26 cellular contexts compared by ENCODE assay signal in the genomic region with DNA sequence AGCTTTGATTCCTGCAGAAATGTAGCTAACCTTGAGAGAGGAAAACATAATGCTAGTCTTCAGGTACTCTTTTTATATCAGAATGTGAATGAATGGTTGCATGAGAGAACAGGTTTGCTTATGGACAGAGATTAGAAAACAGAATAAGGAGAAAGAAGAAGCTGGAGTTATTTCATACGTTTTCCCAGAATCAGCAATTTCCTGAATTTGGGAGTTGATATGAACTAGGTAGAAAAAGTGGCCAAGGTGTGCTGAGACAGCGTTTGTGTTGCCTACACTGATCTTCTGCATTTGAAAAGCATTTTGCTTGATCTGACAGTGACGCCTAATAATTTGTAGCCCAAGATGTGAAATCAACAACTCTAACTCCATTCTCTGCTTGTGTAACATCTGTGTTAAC. TPM values are rescaled to one million over a fixed set of nuclear protein-coding genes. Genes with fewer than 3 reads are reported as not detected.
DNase-seq lines count a peak whose midpoint lies in the region; ATAC-seq, FAIRE-seq and TF ChIP-seq lines count a peak whose summit lies in the region.
"Had no signal": no experiment of that assay in that cellular context is flagged by ENCODE, and none has a peak within 500 bp of the region (broad histone marks: within the 10 kb centered on the region; RNA-seq: fewer than 3 reads in every experiment).

No MANE protein-coding gene starts in this region.

- H2AFZ ChIP-seq in HepG2 (ENCODE audit: low read length) (no peak overlapping the region), PC-9 (peak overlapping the region; percentile 33; the same call in 1 of the 2 replicates)

- TF ChIP-seq EP300 in HepG2 (IDR thresholded peaks at IDR 0.05; ENCODE audit: low read depth in 2 of 2, low read length in 2 of 2) (no peak), HepG2 (CRISPR knock-in tag; IDR thresholded peaks at IDR 0.05; ENCODE audit: borderline replicate concordance) (no peak)

- in situ Hi-C loops in HepG2 (cut with HindIII; ENCODE audit: extremely low pct_ligation_motif_present, low pct_unique_long_range_greater_than_20kb) = no loop called here

- ATAC-seq in HepG2 (no peak), right lobe of liver (no peak), pancreas (no peak)
- ATAC-seq: GM12878 had no signal

- H3K4me3 ChIP-seq in HepG2 (replicated peaks in 1 of 3; ENCODE audit: insufficient read depth in 1 of 3, low read depth in 2 of 3, low read length in 3 of 3) = no peak overlapping the region
- no peak overlapping the region for H3K4me3 ChIP-seq in right lobe of liver
- no peak overlapping the region for H3K4me3 ChIP-seq in PC-9
- no peak overlapping the region for H3K4me3 ChIP-seq in pancreas
- H3K4me3 ChIP-seq: BLaER1, GM12878 had no signal

- H3K4me2 ChIP-seq in HepG2 (ENCODE audit: low read depth, low read length) (no peak overlapping the region), PC-9 (no peak overlapping the region)
- H3K4me2 ChIP-seq: BLaER1 had no signal

- no TSS peak for BruUV-seq in HepG2 (replicated peaks; lab: Mats Ljungman, UMichigan)
- no TSS peak for BruUV-seq in PC-9 (replicated peaks; lab: Mats Ljungman, UMichigan)

- H3K36me3 ChIP-seq in HepG2 (replicated peaks in 1 of 2; ENCODE audit: control insufficient read depth in 1 of 2, insufficient read depth in 2 of 2, low read length in 2 of 2) (no peaks in the 10 kb centered on the region), right lobe of liver (no peaks in the 10 kb centered on the region), PC-9 (ENCODE audit: low read depth) (no peaks in the 10 kb centered on the region), pancreas (no peaks in the 10 kb centered on the region)
- H3K36me3 ChIP-seq: BE2C, BLaER1 had no signal

- no peaks in the 10 kb centered on the region for H3K9me3 ChIP-seq in HepG2 (ENCODE audit: low read length)
- no peaks in the 10 kb centered on the region for H3K9me3 ChIP-seq in right lobe of liver
- no peaks in the 10 kb centered on the region for H3K9me3 ChIP-seq in PC-9 (ENCODE audit: insufficient read depth, low read depth)
- H3K9me3 ChIP-seq in pancreas = no peaks in the 10 kb centered on the region
- H3K9me3 ChIP-seq: BE2C, BLaER1 had no signal

- no peaks in the 10 kb centered on the region for H3F3A ChIP-seq in PC-9 (ENCODE audit: insufficient read depth, low read depth)

- no peak for DNase-seq in HepG2 (ENCODE audit: low spot score)
- no peak for DNase-seq in right lobe of liver
- DNase-seq in PC-9 = no peak
- no peak for DNase-seq in activated gamma-delta T cell treated with Interleukin-2 at 50 U/mL for 16 hours
- DNase-seq in pancreas = no peak
- DNase-seq: ACHN; BE2C; C1 segment of cervical spinal cord; CD4-positive, alpha-beta memory T cell; CD4-positive, CD25-positive, alpha-beta regulatory T cell; CD8-positive, alpha-beta memory T cell; COR-L47; DMS 273 treated with DMSO at 0.1 percent for 48 hours; DMS153; DMS53; DMS79; DND-41; EL; GDM1 had no signal

- H3K9me2 ChIP-seq in PC-9 (ENCODE audit: insufficient read depth) = no peaks in the 10 kb centered on the region

- TF ChIP-seq POLR2A in HepG2 (IDR thresholded peaks at IDR 0.05; ENCODE audit: insufficient read depth in 1 of 2, low read depth in 2 of 2, low read length in 2 of 2) (no peak), right lobe of liver (IDR thresholded peaks at IDR 0.05) (no peak)

- H3K79me2 ChIP-seq in HepG2 (ENCODE audit: insufficient read depth, low read length) (no peaks in the 10 kb centered on the region), PC-9 (ENCODE audit: low read depth) (no peaks in the 10 kb centered on the region)

- TF ChIP-seq CTCF in HepG2 (CRISPR knock-in tag; IDR thresholded peaks at IDR 0.05) = no peak
- no peak for TF ChIP-seq CTCF in right lobe of liver (IDR thresholded peaks at IDR 0.05)
- TF ChIP-seq CTCF in PC-9 (conservative IDR thresholded peaks at IDR 0.05) = no peak
- no peak for TF ChIP-seq CTCF in pancreas (IDR thresholded peaks at IDR 0.05)

- no peak for TF ChIP-seq RAD21 in HepG2 (CRISPR knock-in tag; IDR thresholded peaks at IDR 0.05)

- no peak overlapping the region for H3K27ac ChIP-seq in HepG2 (ENCODE audit: extremely low read length, insufficient read depth, low read length)
- H3K27ac ChIP-seq in right lobe of liver = no peak overlapping the region
- H3K27ac ChIP-seq in PC-9 = no peak overlapping the region
- no peak overlapping the region for H3K27ac ChIP-seq in pancreas
- H3K27ac ChIP-seq: 22Rv1, BLaER1 had no signal

- no peaks in the 10 kb centered on the region for H3K27me3 ChIP-seq in HepG2 (ENCODE audit: control insufficient read depth in 1 of 2, insufficient read depth in 2 of 2, low read length in 2 of 2)
- H3K27me3 ChIP-seq in right lobe of liver = no peaks in the 10 kb centered on the region
- H3K27me3 ChIP-seq in PC-9 (ENCODE audit: insufficient read depth, low read depth) = no peaks in the 10 kb centered on the region
- peaks cover 0 to 9% (median 0%) of the 10 kb centered on the region in 4 donors for H3K27me3 ChIP-seq in pancreas
- H3K27me3 ChIP-seq: BE2C, BLaER1 had no signal

- H3K9ac ChIP-seq in HepG2 (ENCODE audit: insufficient read depth, low read depth, low read length) = no peak overlapping the region
- H3K9ac ChIP-seq: BLaER1 had no signal

- CTCF ChIA-PET in HepG2 (lab: Yijun Ruan, JAX; ENCODE audit: low intra/inter-chr PET ratio, low total read pairs) = no interaction called here
- CTCF ChIA-PET in PC-9 (lab: Charles Lee) = no interaction called here

- H3K4me1 ChIP-seq in HepG2 (ENCODE audit: insufficient read depth, low read length) = no peaks in the 10 kb centered on the region
- H3K4me1 ChIP-seq in right lobe of liver = no peaks in the 10 kb centered on the region
- no peaks in the 10 kb centered on the region for H3K4me1 ChIP-seq in PC-9 (replicated peaks; ENCODE audit: insufficient read depth)
- no peaks in the 10 kb centered on the region for H3K4me1 ChIP-seq in pancreas
- H3K4me1 ChIP-seq: BE2C, BLaER1 had no signal

- no peaks in the 10 kb centered on the region for H4K20me1 ChIP-seq in HepG2 (ENCODE audit: insufficient read depth, low read length)
- H4K20me1 ChIP-seq in PC-9 (ENCODE audit: insufficient read depth) = no peaks in the 10 kb centered on the region; the same call in 1 of the 2 replicates
- H4K20me1 ChIP-seq: BLaER1 had no signal

- intact Hi-C loops in HepG2 (cut with micrococcal nuclease; ENCODE audit: unreplicated experiment) = no loop called here
- intact Hi-C loops in right lobe of liver (cut with DNase I) = no loop called here
- intact Hi-C loops in PC-9 (cut with micrococcal nuclease; ENCODE audit: unreplicated experiment) = no loop called here
- intact Hi-C loops in pancreas (cut with DNase I) = no loop called here

- POLR2A ChIA-PET in HepG2 (lab: Yijun Ruan, JAX) = no interaction called here
- POLR2A ChIA-PET in PC-9 (lab: Charles Lee; ENCODE audit: unreplicated experiment) = no interaction called here

- WGBS in HepG2 (ENCODE audit: low lambda C conversion rate) = 17% methylated on average over 3 of the region's 3 CpGs
- WGBS in right lobe of liver (ENCODE audit: insufficient coverage, low coverage, low lambda C conversion rate, missing lambda C conversion rate) = 25% methylated on average over 3 of the region's 3 CpGs
- WGBS in pancreas, 2 donors = 32 to 45% methylated on average over 3 of the region's 3 CpGs

- FAIRE-seq in HepG2 (lab: Jason Lieb, UNC) = no peak
- no peak for FAIRE-seq in pancreas (lab: Jason Lieb, UNC)
- FAIRE-seq: GM19239 had no signal

RNA-seq across cellular contexts. Expression of a gene that starts 12.5 kb away (rescaled TPM):
- total RNA-seq in HepG2 (2016; rRNA removed; fragmentation: Illumina TruSeq; extraction: Trizol) (not detected in 2 replicates), right lobe of liver (under 1 TPM in 1 of 6 experiments, not detected in 5; 0.43 TPM), PC-9 (2021) (not detected in 2 replicates), pancreas (not detected)
- not detected in 2 replicates for total RNA-seq in HepG2 (2016; cell fraction: cytosol; rRNA removed; fragmentation: Illumina TruSeq; extraction: Trizol; ENCODE audit: low read depth)
- not detected in 2 replicates for total RNA-seq in HepG2 (2016; cell fraction: insoluble cytoplasmic fraction; rRNA removed; fragmentation: Illumina TruSeq; extraction: Trizol)
- total RNA-seq in HepG2 (2016; cell fraction: membrane; rRNA removed; fragmentation: Illumina TruSeq; extraction: Trizol) = not detected in 2 replicates
- not detected in 2 replicates for total RNA-seq in HepG2 (2016; cell fraction: nucleus; rRNA removed; fragmentation: Illumina TruSeq; extraction: Trizol)
- polyA plus RNA-seq in HepG2 (2011; rRNA removed) (not detected in 2 replicates), pancreas (under 1 TPM in 1 of 2 donors, not detected in 1; 0.16 TPM)
- polyA plus RNA-seq in HepG2 (2011; cell fraction: cytosol; rRNA removed) = not detected in 2 replicates
- polyA plus RNA-seq in HepG2 (2011; cell fraction: nucleus; rRNA removed) = not detected in 2 replicates
- polyA plus RNA-seq in HepG2 (2012) = not detected in 2 replicates
- not detected in 2 replicates for polyA plus RNA-seq in HepG2 (2016; cell fraction: cytosol; fragmentation: Illumina TruSeq; extraction: Trizol; ENCODE audit: low read depth)
- polyA plus RNA-seq in HepG2 (2016; cell fraction: insoluble cytoplasmic fraction; fragmentation: Illumina TruSeq; extraction: Trizol; ENCODE audit: low read depth) = not detected in 2 replicates
- not detected in 2 replicates for polyA plus RNA-seq in HepG2 (2016; cell fraction: membrane; fragmentation: Illumina TruSeq; extraction: Trizol; ENCODE audit: low read depth)
- polyA plus RNA-seq in HepG2 (2016; cell fraction: nucleus; fragmentation: Illumina TruSeq; extraction: Trizol; ENCODE audit: insufficient read depth, low read depth) = not detected in 2 replicates
- polyA minus RNA-seq in HepG2 (2011; rRNA and poly(A)+ RNA removed; ENCODE audit: low replicate concordance) = not detected in 2 replicates
- polyA minus RNA-seq in HepG2 (2011; cell fraction: cytosol; rRNA and poly(A)+ RNA removed) = not detected in 2 replicates
- polyA minus RNA-seq in HepG2 (2011; cell fraction: nucleus; rRNA and poly(A)+ RNA removed) = not detected in 2 replicates
- total RNA-seq: CD4-positive, alpha-beta memory T cell; CD4-positive, CD25-positive, alpha-beta regulatory T cell; CD8-positive, alpha-beta memory T cell; G401 had no signal
- polyA plus RNA-seq: CD14-positive monocyte; CD4-positive, alpha-beta memory T cell; CD4-positive, CD25-positive, alpha-beta regulatory T cell; CD8-positive, alpha-beta memory T cell had no signal

RNA-seq across cellular contexts. Expression of a gene that starts 50.4 kb away (rescaled TPM):
- total RNA-seq in HepG2 (2016; rRNA removed; fragmentation: Illumina TruSeq; extraction: Trizol) (not detected in 2 replicates), right lobe of liver (under 1 TPM in 1 of 6 experiments, not detected in 5; 0.12 TPM), PC-9 (2021) (not detected in 2 replicates), pancreas (under 1 TPM in 3 of 6 donors, not detected in 3; 0.03 to 0.14 (median 0.05) TPM)
- not detected in 2 replicates for total RNA-seq in HepG2 (2016; cell fraction: cytosol; rRNA removed; fragmentation: Illumina TruSeq; extraction: Trizol; ENCODE audit: low read depth)
- not detected in 2 replicates for total RNA-seq in HepG2 (2016; cell fraction: insoluble cytoplasmic fraction; rRNA removed; fragmentation: Illumina TruSeq; extraction: Trizol)
- not detected in 2 replicates for total RNA-seq in HepG2 (2016; cell fraction: membrane; rRNA removed; fragmentation: Illumina TruSeq; extraction: Trizol)
- not detected in 2 replicates for total RNA-seq in HepG2 (2016; cell fraction: nucleus; rRNA removed; fragmentation: Illumina TruSeq; extraction: Trizol)
- polyA plus RNA-seq in HepG2 (2011; rRNA removed) (not detected in 2 replicates), pancreas (under 1 TPM in 1 of 2 donors, not detected in 1; 0.07 TPM)
- not detected in 2 replicates for polyA plus RNA-seq in HepG2 (2011; cell fraction: cytosol; rRNA removed)
- polyA plus RNA-seq in HepG2 (2011; cell fraction: nucleus; rRNA removed) = not detected in 2 replicates
- polyA plus RNA-seq in HepG2 (2012) = not detected in 2 replicates
- polyA plus RNA-seq in HepG2 (2016; cell fraction: cytosol; fragmentation: Illumina TruSeq; extraction: Trizol; ENCODE audit: low read depth) = not detected in 2 replicates
- not detected in 2 replicates for polyA plus RNA-seq in HepG2 (2016; cell fraction: insoluble cytoplasmic fraction; fragmentation: Illumina TruSeq; extraction: Trizol; ENCODE audit: low read depth)
- not detected in 2 replicates for polyA plus RNA-seq in HepG2 (2016; cell fraction: membrane; fragmentation: Illumina TruSeq; extraction: Trizol; ENCODE audit: low read depth)
- polyA plus RNA-seq in HepG2 (2016; cell fraction: nucleus; fragmentation: Illumina TruSeq; extraction: Trizol; ENCODE audit: insufficient read depth, low read depth) = not detected in 2 replicates
- polyA minus RNA-seq in HepG2 (2011; rRNA and poly(A)+ RNA removed; ENCODE audit: low replicate concordance) = not detected in 2 replicates
- not detected in 2 replicates for polyA minus RNA-seq in HepG2 (2011; cell fraction: cytosol; rRNA and poly(A)+ RNA removed)
- polyA minus RNA-seq in HepG2 (2011; cell fraction: nucleus; rRNA and poly(A)+ RNA removed) = not detected in 2 replicates
- total RNA-seq: CD4-positive, alpha-beta memory T cell; CD4-positive, CD25-positive, alpha-beta regulatory T cell; CD8-positive, alpha-beta memory T cell; Daoy; G401 had no signal
- polyA plus RNA-seq: CD14-positive monocyte; CD4-positive, alpha-beta memory T cell; CD4-positive, CD25-positive, alpha-beta regulatory T cell; CD8-positive, alpha-beta memory T cell had no signal
